ENCODE assay signal across 19 cellular contexts in the genomic region with DNA sequence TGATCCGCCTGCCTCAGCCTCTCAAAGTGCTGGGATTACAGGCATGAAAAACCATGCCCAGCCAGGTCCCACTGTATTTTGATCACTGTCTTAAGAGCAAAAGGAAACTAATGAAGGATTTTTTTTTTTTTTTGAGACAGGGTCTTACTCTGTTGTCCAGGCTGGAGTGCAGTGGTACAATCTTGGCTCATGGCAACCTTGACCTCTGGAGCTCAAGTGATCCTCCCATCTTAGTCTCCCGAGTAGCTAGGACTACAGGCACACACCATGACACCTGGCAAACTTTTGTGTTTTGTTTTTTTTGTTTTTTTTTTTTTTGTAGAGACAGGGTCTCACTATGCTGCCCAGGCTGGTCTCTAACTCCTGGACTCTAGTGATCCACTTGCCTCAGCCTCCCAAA. TPM values are rescaled to one million over a fixed set of nuclear protein-coding genes. Genes with fewer than 3 reads are reported as not detected.
A peak's percentile ranks its signal among the peaks of the same experiment; 100 is the strongest.
DNase-seq lines count a peak whose midpoint lies in the region; ATAC-seq, FAIRE-seq and TF ChIP-seq lines count a peak whose summit lies in the region.
"Had no signal": no experiment of that assay in that cellular context is flagged by ENCODE, and none has a peak within 500 bp of the region (broad histone marks: within the 10 kb centered on the region; RNA-seq: fewer than 3 reads in every experiment).

No MANE protein-coding gene starts in this region.

- peaks cover 83% of the 10 kb centered on the region for H3K79me2 ChIP-seq in K562 (ENCODE audit: control insufficient read depth, insufficient read depth, low read length)

- no peak for TF ChIP-seq RAD21 in K562 (CRISPR knock-in tag; conservative IDR thresholded peaks at IDR 0.05 in 1 of 2, IDR thresholded peaks at IDR 0.05 in 1 of 2)

- CTCF ChIA-PET in HEK293 (lab: Yijun Ruan, JAX) (interaction anchor here (0.7 to 0.8 kb wide), 2 partner anchors 66 to 187 kb away, joined by 4 read pairs; no protein-coding TSS in a partner anchor), K562 (lab: Yijun Ruan, JAX; ENCODE audit: low intra/inter-chr PET ratio) (no interaction called here)

- H3K36me3 ChIP-seq in HEK293 (ENCODE audit: control insufficient read depth in 2 of 2, insufficient read depth in 1 of 2, low read length in 2 of 2) (peaks cover 16 to 38% of the 10 kb centered on the region in 2 experiments; a peak in 2 of 3 replicates), K562 (ENCODE audit: control insufficient read depth, insufficient read depth, low read length) (peaks cover 61% of the 10 kb centered on the region), neutrophil (peaks cover 41% of the 10 kb centered on the region), subcutaneous abdominal adipose tissue (ENCODE audit: control insufficient read depth in 5 of 5, insufficient read depth in 5 of 5, low read length in 5 of 5) (peaks cover 0 to 18% (median 9%) of the 10 kb centered on the region in 5 donors)

- no peak for FAIRE-seq in K562 (lab: Jason Lieb, UNC)
- FAIRE-seq: A204.1, D721Med, G401.6, H1 had no signal

- 0 out of 2 replicates have a peak, but pooled peaks have one; percentile 19 for TF ChIP-seq POLR2A in K562 (conservative IDR thresholded peaks at IDR 0.05)

- no peaks in the 10 kb centered on the region for H3K27me3 ChIP-seq in K562 (ENCODE audit: control insufficient read depth in 2 of 2, insufficient read depth in 2 of 2, low read length in 2 of 2)
- H3K27me3 ChIP-seq in neutrophil: no peaks in the 10 kb centered on the region
- H3K27me3 ChIP-seq in subcutaneous abdominal adipose tissue (ENCODE audit: control insufficient read depth in 5 of 5, insufficient read depth in 4 of 5, low read length in 5 of 5): no peaks in the 10 kb centered on the region

- no peaks in the 10 kb centered on the region for H3K9me3 ChIP-seq in HEK293 (ENCODE audit: control insufficient read depth, insufficient read depth, low read depth, low read length)
- H3K9me3 ChIP-seq in K562 (replicated peaks; ENCODE audit: control insufficient read depth, insufficient read depth, low read depth, low read length): no peaks in the 10 kb centered on the region
- H3K9me3 ChIP-seq in neutrophil: no peaks in the 10 kb centered on the region
- H3K9me3 ChIP-seq in subcutaneous abdominal adipose tissue (ENCODE audit: control insufficient read depth in 5 of 5, low read length in 5 of 5): no peaks in the 10 kb centered on the region

- no peaks in the 10 kb centered on the region for H3K9me1 ChIP-seq in K562 (ENCODE audit: control insufficient read depth, insufficient read depth, low read length)

- 97% methylated on average over 2 of the region's 2 CpGs for WGBS in K562 (ENCODE audit: insufficient coverage, low coverage, missing lambda C conversion rate)

- no TSS peak for BruUV-seq in K562 (replicated peaks; lab: Mats Ljungman, UMichigan)

- POLR2A ChIA-PET in HEK293 (lab: Yijun Ruan, JAX) (interaction anchor here (0.6 to 0.7 kb wide), 2 partner anchors 12 to 367 kb away, joined by 3 to 4 read pairs; no protein-coding TSS in a partner anchor), K562 (lab: Yijun Ruan, JAX) (interaction anchor here (1.0 to 4.6 kb wide), 3 partner anchors 7 to 24 kb away, joined by 3 to 53 read pairs (median 20); a partner anchor contains a TSS)

- H3K9ac ChIP-seq in K562 (ENCODE audit: insufficient read depth in 1 of 2, low read depth in 2 of 2, low read length in 2 of 2): no peak overlapping the region
- no peak overlapping the region for H3K9ac ChIP-seq in subcutaneous abdominal adipose tissue (ENCODE audit: low read length in 5 of 5)

- TF ChIP-seq EP300 in K562 (IDR thresholded peaks at IDR 0.05; ENCODE audit: low read length): no peak

- H3K4me3 ChIP-seq in HEK293 (ENCODE audit: low read depth, low read length): no peak overlapping the region
- H3K4me3 ChIP-seq in K562: no peak overlapping the region
- no peak overlapping the region for H3K4me3 ChIP-seq in neutrophil (ENCODE audit: low read depth in 1 of 2, low read length in 1 of 2)
- H3K4me3 ChIP-seq in subcutaneous abdominal adipose tissue (ENCODE audit: low read depth in 1 of 5, low read length in 5 of 5): no peak overlapping the region

- no peak overlapping the region for H2AFZ ChIP-seq in K562 (ENCODE audit: low read depth, low read length)

- in situ Hi-C loops in K562 (cut with MboI): no loop called here

- no peaks in the 10 kb centered on the region for H4K20me1 ChIP-seq in K562 (replicated peaks; ENCODE audit: control insufficient read depth, insufficient read depth, low read length)

- no peak for ATAC-seq in K562

- DNase-seq in K562 (ENCODE audit: extremely low read depth in 1 of 4, low spot score in 3 of 4) (no peak), NCI-H2227 treated with DMSO at 0.1 percent for 48 hours (lab: John Stamatoyannopoulos, UW) (no peak), NCI-H226 (no peak), H4 (ENCODE audit: low spot score) (no peak)
- DNase-seq: C1 segment of cervical spinal cord; CD4-positive, alpha-beta memory T cell; COR-L47; DMS153; DMS79 treated with DMSO at 0.1 percent for 48 hours; EL; HCEC 1CT had no signal

- H3K4me1 ChIP-seq in HEK293 (ENCODE audit: control insufficient read depth, insufficient read depth, low read length): 0 out of 2 replicates have a peak, but pooled peaks cover 3% of the 10 kb centered on the region
- peaks cover 43 to 52% of the 10 kb centered on the region in 2 experiments for H3K4me1 ChIP-seq in K562 (replicated peaks in 1 of 2; ENCODE audit: control insufficient read depth in 2 of 2, insufficient read depth in 2 of 2, low read length in 2 of 2)
- peaks cover 22% of the 10 kb centered on the region in 2 experiments for H3K4me1 ChIP-seq in neutrophil (ENCODE audit: control insufficient read depth in 1 of 2, insufficient read depth in 1 of 2, low read depth in 1 of 2, low read length in 1 of 2)
- H3K4me1 ChIP-seq in subcutaneous abdominal adipose tissue (ENCODE audit: control insufficient read depth in 5 of 5, insufficient read depth in 5 of 5, low read length in 5 of 5): peaks cover 1 to 62% (median 42%) of the 10 kb centered on the region in 5 donors

- no peak for TF ChIP-seq CTCF in HEK293 (tag by site-specific recombination; IDR thresholded peaks at IDR 0.05)
- no peak for TF ChIP-seq CTCF in K562 (IDR thresholded peaks at IDR 0.05 in 2 of 3, conservative IDR thresholded peaks at IDR 0.05 in 1 of 3; ENCODE audit: insufficient read depth in 2 of 3, low read depth in 1 of 3, low read length in 3 of 3)
- TF ChIP-seq CTCF in neutrophil (IDR thresholded peaks at IDR 0.05): no peak

- H3K27ac ChIP-seq in HEK293 (ENCODE audit: extremely low read depth, low read depth, low read length) (no peak overlapping the region), K562 (ENCODE audit: extremely low read depth, low read depth, low read length) (peak overlapping the region; percentile 99; the same call in 1 of the 3 replicates), neutrophil (peak overlapping the region; percentile 63), subcutaneous abdominal adipose tissue (ENCODE audit: low read depth, low read length) (peak overlapping the region; percentile 97)
- H3K27ac ChIP-seq: HL-60 had no signal

- intact Hi-C loops in K562 (cut with micrococcal nuclease): no loop called here

- no peak overlapping the region for H3K4me2 ChIP-seq in K562 (ENCODE audit: insufficient read depth, low read length)

RNA-seq across cellular contexts. Expression of a gene that starts 6.4 kb away (rescaled TPM):
- total RNA-seq in K562 (2011; cell fraction: chromatin; rRNA removed; ENCODE audit: low replicate concordance): 150 and 205 TPM in 2 replicates
- 107 and 124 TPM in 2 replicates for total RNA-seq in K562 (2011; cell fraction: nucleolus; rRNA removed)
- total RNA-seq in K562 (2011; cell fraction: nucleoplasm; rRNA removed): 132 and 160 TPM in 2 replicates
- 43.1 and 58.1 TPM in 2 replicates for total RNA-seq in K562 (2014; rRNA removed)
- 128 and 134 TPM in 2 replicates for total RNA-seq in K562 (2014; rRNA removed; fragmentation: Illumina TruSeq; extraction: Trizol)
- total RNA-seq in K562 (2015; rRNA removed; fragmentation: Illumina TruSeq; extraction: Trizol): 87.2 and 87.6 TPM in 2 replicates
- 102 and 115 TPM in 2 replicates for total RNA-seq in K562 (2021)
- 203 and 301 TPM in 2 replicates for polyA plus RNA-seq in K562 (2011; rRNA removed)
- polyA plus RNA-seq in K562 (2011; cell fraction: cytosol; rRNA removed): 171 and 187 TPM in 2 replicates
- 65.7 and 92.6 TPM in 2 replicates for polyA plus RNA-seq in K562 (2011; cell fraction: nucleus; rRNA removed)
- polyA plus RNA-seq in K562 (2012): 128 and 136 TPM in 2 replicates
- 217 and 250 TPM in 2 replicates for polyA plus RNA-seq in K562 (2014; fragmentation: Illumina TruSeq; extraction: Trizol)
- 100 to 1,000 TPM; 323 to 331 TPM for polyA plus RNA-seq in K562 (2014; fragmentation: Nextera tagmentation; extraction: Ambion mirVana)
- polyA plus RNA-seq in K562 (2014; rRNA removed): 174 and 176 TPM in 2 replicates
- polyA minus RNA-seq in K562 (2011; rRNA and poly(A)+ RNA removed): 163 and 220 TPM in 2 replicates
- polyA minus RNA-seq in K562 (2011; cell fraction: cytosol; rRNA and poly(A)+ RNA removed): 40.3 and 58.5 TPM in 2 replicates
- polyA minus RNA-seq in K562 (2011; cell fraction: nucleus; rRNA and poly(A)+ RNA removed): 10.9 and 19.1 TPM in 2 replicates
- 87.1 and 117 TPM in 2 replicates for total RNA-seq in H4 (2014; rRNA removed; shearing (Covaris generic))

RNA-seq across cellular contexts. Expression of a gene that starts 28.0 kb away (rescaled TPM):
- total RNA-seq in K562 (2011; cell fraction: chromatin; rRNA removed; ENCODE audit: low replicate concordance): 4.4 and 10.2 TPM in 2 replicates
- total RNA-seq in K562 (2011; cell fraction: nucleolus; rRNA removed): 5.1 and 6.3 TPM in 2 replicates
- 4.8 and 6.6 TPM in 2 replicates for total RNA-seq in K562 (2011; cell fraction: nucleoplasm; rRNA removed)
- total RNA-seq in K562 (2014; rRNA removed) (0.36 and 0.65 TPM in 2 replicates), K562 (2014; rRNA removed; fragmentation: Illumina TruSeq; extraction: Trizol) (0.38 and 0.44 TPM in 2 replicates), K562 (2015; rRNA removed; fragmentation: Illumina TruSeq; extraction: Trizol) (0.72 and 1.3 TPM in 2 replicates), K562 (2021) (1.9 and 2.2 TPM in 2 replicates)
- polyA plus RNA-seq in K562 (2011; rRNA removed) (1.1 and 1.2 TPM in 2 replicates), K562 (2014; fragmentation: Illumina TruSeq; extraction: Trizol) (1.3 and 1.4 TPM in 2 replicates), K562 (2014; fragmentation: Nextera tagmentation; extraction: Ambion mirVana) (under 1 TPM; 0.06 TPM), K562 (2014; rRNA removed) (1.7 and 2.8 TPM in 2 replicates)
- 1.4 and 3.2 TPM in 2 replicates for polyA plus RNA-seq in K562 (2011; cell fraction: cytosol; rRNA removed)
- 1.3 and 2.6 TPM in 2 replicates for polyA plus RNA-seq in K562 (2011; cell fraction: nucleus; rRNA removed)
- polyA plus RNA-seq in K562 (2012): 0.85 and 0.87 TPM in 2 replicates
- polyA minus RNA-seq in K562 (2011; rRNA and poly(A)+ RNA removed): 1.1 and 1.7 TPM in 2 replicates
- polyA minus RNA-seq in K562 (2011; cell fraction: cytosol; rRNA and poly(A)+ RNA removed): 1.3 and 2.3 TPM in 2 replicates
- 1.5 and 1.7 TPM in 2 replicates for polyA minus RNA-seq in K562 (2011; cell fraction: nucleus; rRNA and poly(A)+ RNA removed)
- total RNA-seq in H4 (2014; rRNA removed; shearing (Covaris generic)): 3.0 and 3.4 TPM in 2 replicates

RNA-seq across cellular contexts. Expression of a gene that starts 46.0 kb away (rescaled TPM):
- total RNA-seq in K562 (2011; cell fraction: chromatin; rRNA removed; ENCODE audit: low replicate concordance): 268 and 516 TPM in 2 replicates
- total RNA-seq in K562 (2011; cell fraction: nucleolus; rRNA removed): 162 and 189 TPM in 2 replicates
- 223 and 257 TPM in 2 replicates for total RNA-seq in K562 (2011; cell fraction: nucleoplasm; rRNA removed)
- total RNA-seq in K562 (2014; rRNA removed): 77.8 and 83.6 TPM in 2 replicates
- total RNA-seq in K562 (2014; rRNA removed; fragmentation: Illumina TruSeq; extraction: Trizol): 96.1 and 107 TPM in 2 replicates
- 72.5 and 78.9 TPM in 2 replicates for total RNA-seq in K562 (2015; rRNA removed; fragmentation: Illumina TruSeq; extraction: Trizol)
- 58.3 and 59.4 TPM in 2 replicates for total RNA-seq in K562 (2021)
- polyA plus RNA-seq in K562 (2011; rRNA removed): 108 and 137 TPM in 2 replicates
- polyA plus RNA-seq in K562 (2011; cell fraction: cytosol; rRNA removed): 32.9 and 56.4 TPM in 2 replicates
- 206 and 218 TPM in 2 replicates for polyA plus RNA-seq in K562 (2011; cell fraction: nucleus; rRNA removed)
- polyA plus RNA-seq in K562 (2012): 72.4 and 103 TPM in 2 replicates
- 71.7 and 111 TPM in 2 replicates for polyA plus RNA-seq in K562 (2014; fragmentation: Illumina TruSeq; extraction: Trizol)
- 100 to 1,000 TPM in 1 of 2 experiments, 10 to 100 TPM in 1; 86.6 to 105 TPM for polyA plus RNA-seq in K562 (2014; fragmentation: Nextera tagmentation; extraction: Ambion mirVana)
- polyA plus RNA-seq in K562 (2014; rRNA removed): 96.2 and 114 TPM in 2 replicates
- 159 and 165 TPM in 2 replicates for polyA minus RNA-seq in K562 (2011; rRNA and poly(A)+ RNA removed)
- 36.9 and 53.2 TPM in 2 replicates for polyA minus RNA-seq in K562 (2011; cell fraction: cytosol; rRNA and poly(A)+ RNA removed)
- 95.3 and 162 TPM in 2 replicates for polyA minus RNA-seq in K562 (2011; cell fraction: nucleus; rRNA and poly(A)+ RNA removed)
- 28.4 and 29.6 TPM in 2 replicates for total RNA-seq in H4 (2014; rRNA removed; shearing (Covaris generic))

RNA-seq across cellular contexts. Expression of a gene that starts 46.6 kb away (rescaled TPM):
- total RNA-seq in K562 (2011; cell fraction: chromatin; rRNA removed; ENCODE audit: low replicate concordance): 163 and 258 TPM in 2 replicates
- 156 and 166 TPM in 2 replicates for total RNA-seq in K562 (2011; cell fraction: nucleolus; rRNA removed)
- 187 and 194 TPM in 2 replicates for total RNA-seq in K562 (2011; cell fraction: nucleoplasm; rRNA removed)
- 17.2 and 17.7 TPM in 2 replicates for total RNA-seq in K562 (2014; rRNA removed)
- total RNA-seq in K562 (2014; rRNA removed; fragmentation: Illumina TruSeq; extraction: Trizol): 6.1 and 10.2 TPM in 2 replicates
- 11.4 and 14.4 TPM in 2 replicates for total RNA-seq in K562 (2015; rRNA removed; fragmentation: Illumina TruSeq; extraction: Trizol)
- 16.7 and 17.3 TPM in 2 replicates for total RNA-seq in K562 (2021)
- 25.8 and 47.7 TPM in 2 replicates for polyA plus RNA-seq in K562 (2011; rRNA removed)
- 28.0 and 36.5 TPM in 2 replicates for polyA plus RNA-seq in K562 (2011; cell fraction: cytosol; rRNA removed)
- 214 and 337 TPM in 2 replicates for polyA plus RNA-seq in K562 (2011; cell fraction: nucleus; rRNA removed)
- 17.4 and 29.8 TPM in 2 replicates for polyA plus RNA-seq in K562 (2012)
- 15.4 and 16.5 TPM in 2 replicates for polyA plus RNA-seq in K562 (2014; fragmentation: Illumina TruSeq; extraction: Trizol)
- polyA plus RNA-seq in K562 (2014; fragmentation: Nextera tagmentation; extraction: Ambion mirVana): 1 to 10 TPM; 3.3 to 5.6 TPM
- polyA plus RNA-seq in K562 (2014; rRNA removed): 24.5 and 30.1 TPM in 2 replicates
- 12.7 and 14.5 TPM in 2 replicates for polyA minus RNA-seq in K562 (2011; rRNA and poly(A)+ RNA removed)
- polyA minus RNA-seq in K562 (2011; cell fraction: cytosol; rRNA and poly(A)+ RNA removed): 9.6 and 10.3 TPM in 2 replicates
- 21.4 and 35.1 TPM in 2 replicates for polyA minus RNA-seq in K562 (2011; cell fraction: nucleus; rRNA and poly(A)+ RNA removed)
- total RNA-seq in H4 (2014; rRNA removed; shearing (Covaris generic)): 7.4 and 8.7 TPM in 2 replicates
